In genomic region chr14:90399541-90400444, GRCh38 we compare ENCODE assay signal across 8 cellular contexts.
DNase-seq lines count a peak whose midpoint lies in the region; ATAC-seq, FAIRE-seq and TF ChIP-seq lines count a peak whose summit lies in the region.

No MANE protein-coding gene starts in this region.

- TF ChIP-seq CTCF in VCaP (conservative IDR thresholded peaks at IDR 0.05) = peak; percentile 99

- in situ Hi-C loops in T47D (cut with HindIII; ENCODE audit: low pct_unique_long_range_greater_than_20kb, low sequenced_read_pairs) = no loop called here

- H3K36me3 ChIP-seq in ACC112 (ENCODE audit: insufficient read depth, low read length) = peaks cover 41% of the 10 kb centered on the region

- ATAC-seq in GM18858 (IDR thresholded peaks at IDR 0.05; ENCODE audit: unreplicated experiment) (peak; percentile 56), HG03103 (IDR thresholded peaks at IDR 0.05; ENCODE audit: low read depth, unreplicated experiment) (peak; percentile 35)

- H3K27me3 ChIP-seq in ACC112 (ENCODE audit: insufficient read depth, low read length) = no peaks in the 10 kb centered on the region

- peak; percentile 94 for DNase-seq in NCI-H2171 (lab: John Stamatoyannopoulos, UW)
- peak; percentile 94 for DNase-seq in T47D (ENCODE audit: low read depth in 1 of 2, low spot score in 1 of 2)
- DNase-seq in smooth muscle cell of the brain vasculature (ENCODE audit: low read depth, low spot score) = peak; percentile 72

- peak; percentile 68 for FAIRE-seq in islet of Langerhans (lab: Jason Lieb, UNC)

- peak overlapping the region; percentile 99 for H3K4me3 ChIP-seq in ACC112 (ENCODE audit: low read depth, low read length)

- H2AFZ ChIP-seq in ACC112 (ENCODE audit: low read length, unreplicated experiment) = no peak overlapping the region

- H3K27ac ChIP-seq in ACC112 (ENCODE audit: low read depth, low read length) = peak overlapping the region; percentile 29
- peak overlapping the region; percentile 32; the same call in 1 of the 2 replicates for H3K27ac ChIP-seq in VCaP

- H3K4me1 ChIP-seq in ACC112 (ENCODE audit: control insufficient read depth, insufficient read depth, low read length, unreplicated experiment) = peaks cover 13% of the 10 kb centered on the region

- peaks cover 60% of the 10 kb centered on the region for H3K79me2 ChIP-seq in ACC112 (ENCODE audit: control insufficient read depth, insufficient read depth, low read length, unreplicated experiment)

Comparison
In these comparisons a context has a peak if more than half of its experiments do, and no peak if none do; other contexts are left out.
1. Peak in every context shown above with its lines: DNase-seq, ATAC-seq, H3K4me3 ChIP-seq and H3K27ac ChIP-seq.